Comparison of ENCODE assay signal across 19 cellular contexts in genomic region chr11:97610854-97611253, GRCh38.
A peak's percentile ranks its signal among the peaks of the same experiment; 100 is the strongest.
DNase-seq lines count a peak whose midpoint lies in the region; ATAC-seq, FAIRE-seq and TF ChIP-seq lines count a peak whose summit lies in the region.
"Had no signal": no experiment of that assay in that cellular context is flagged by ENCODE, and none has a peak within 500 bp of the region (broad histone marks: within the 10 kb centered on the region; RNA-seq: fewer than 3 reads in every experiment).

No MANE protein-coding gene starts in this region.

- no peak overlapping the region for H3K18ac ChIP-seq in H1 (ENCODE audit: extremely low read depth, low read length)

- H3F3A ChIP-seq in OCI-LY1 (ENCODE audit: insufficient read depth, low read length), result no peaks in the 10 kb centered on the region

- H3K4me2 ChIP-seq in DND-41 (ENCODE audit: insufficient read depth, low read length) (no peak overlapping the region), OCI-LY1 (ENCODE audit: low read length) (no peak overlapping the region), H1 (ENCODE audit: insufficient read depth in 1 of 2, low read depth in 2 of 2, low read length in 2 of 2) (no peak overlapping the region)

- H3K27ac Mint-ChIP-seq in activated T-cell treated with anti-CD3 and anti-CD28 coated beads, Interleukin-2, amount 50 U/mL, for 72 hours, result no peak overlapping the region
- H3K27ac Mint-ChIP-seq: CD8-positive, alpha-beta T cell had no signal

- no peaks in the 10 kb centered on the region for H3K27me3 Mint-ChIP-seq in activated T-cell treated with anti-CD3 and anti-CD28 coated beads, Interleukin-2, amount 50 U/mL, for 72 hours (ENCODE audit: low read depth)

- H2BK20ac ChIP-seq in H1 (ENCODE audit: low read length), result no peak overlapping the region

- no peak overlapping the region for H3K4me3 Mint-ChIP-seq in activated T-cell treated with anti-CD3 and anti-CD28 coated beads, Interleukin-2, amount 50 U/mL, for 72 hours
- H3K4me3 Mint-ChIP-seq: CD8-positive, alpha-beta T cell had no signal

- no peaks in the 10 kb centered on the region for H3K23me2 ChIP-seq in H1 (ENCODE audit: low read depth, low read length)

- H3K4me1 Mint-ChIP-seq in activated T-cell treated with anti-CD3 and anti-CD28 coated beads, Interleukin-2, amount 50 U/mL, for 72 hours (ENCODE audit: low read depth), result no peaks in the 10 kb centered on the region

- H2AK5ac ChIP-seq in H1 (ENCODE audit: low read depth, low read length), result no peak overlapping the region

- no peak for TF ChIP-seq EP300 in H1 (IDR thresholded peaks at IDR 0.05; ENCODE audit: borderline replicate concordance in 1 of 2, low read depth in 2 of 2, low read length in 2 of 2)

- no peak overlapping the region for H2BK12ac ChIP-seq in H1 (ENCODE audit: low read depth, low read length)

- no peaks in the 10 kb centered on the region for H3K36me3 Mint-ChIP-seq in activated T-cell treated with anti-CD3 and anti-CD28 coated beads, Interleukin-2, amount 50 U/mL, for 72 hours (ENCODE audit: insufficient read depth in 2 of 2)
- H3K36me3 Mint-ChIP-seq: CD8-positive, alpha-beta T cell had no signal

- H4K8ac ChIP-seq in H1 (ENCODE audit: extremely low read depth, insufficient read depth, low read length), result no peak overlapping the region

- H3K9me3 ChIP-seq in DND-41 (ENCODE audit: insufficient read depth, low read length, severe bottlenecking) (no peaks in the 10 kb centered on the region), OCI-LY1 (ENCODE audit: low read length) (no peaks in the 10 kb centered on the region), H1 (ENCODE audit: insufficient read depth in 2 of 2, low read depth in 1 of 2, low read length in 1 of 2) (peaks cover 16 to 19% of the 10 kb centered on the region in 2 experiments)

- FAIRE-seq in H1 (lab: Jason Lieb, UNC), result no peak
- FAIRE-seq: G401.6 had no signal

- POLR2A ChIA-PET in H1 (lab: Charles Lee; ENCODE audit: partially characterized antibody), result no interaction called here

- no peaks in the 10 kb centered on the region for H3K4me1 ChIP-seq in DND-41 (ENCODE audit: insufficient read depth, low read length)
- H3K4me1 ChIP-seq in OCI-LY1 (ENCODE audit: insufficient read depth, low read length, severe bottlenecking), result no peaks in the 10 kb centered on the region
- no peaks in the 10 kb centered on the region for H3K4me1 ChIP-seq in H1 (replicated peaks in 1 of 4; ENCODE audit: control insufficient read depth in 3 of 4, insufficient read depth in 4 of 4, low read length in 3 of 4)

- WGBS in H1 (ENCODE audit: extremely low coverage in 1 of 2, insufficient coverage in 1 of 2, insufficient read length in 1 of 2, insufficient replicate concordance in 2 of 2, low coverage in 1 of 2, low lambda C conversion rate in 2 of 2, missing lambda C conversion rate in 1 of 2), 2 experiments, result 91% methylated on average over 5 of the region's 5 CpGs; no CpG with 5 or more reads in 1 of the 2 experiments

- TF ChIP-seq POLR2A in H1 (IDR thresholded peaks at IDR 0.05; ENCODE audit: control extremely low read depth in 1 of 2, low read depth in 2 of 2, low read length in 2 of 2), result no peak

- H3K27ac ChIP-seq in DND-41 (ENCODE audit: low read length), result no peak overlapping the region
- no peak overlapping the region for H3K27ac ChIP-seq in OCI-LY1 (ENCODE audit: low read depth, low read length, poor library complexity, severe bottlenecking)
- H3K27ac ChIP-seq in H1 (ENCODE audit: low read depth, low read length), result no peak overlapping the region
- H3K27ac ChIP-seq: GM23248, SK-N-MC had no signal

- H3K36me3 ChIP-seq in DND-41 (ENCODE audit: insufficient read depth, low read length) (no peaks in the 10 kb centered on the region), OCI-LY1 (ENCODE audit: insufficient read depth, low read length) (no peaks in the 10 kb centered on the region), H1 (ENCODE audit: control insufficient read depth in 2 of 4, insufficient read depth in 4 of 4, low read length in 3 of 4) (no peaks in the 10 kb centered on the region)

- H3K79me2 ChIP-seq in DND-41 (ENCODE audit: insufficient read depth, low read length) (no peaks in the 10 kb centered on the region), OCI-LY1 (ENCODE audit: insufficient read depth, low read length) (no peaks in the 10 kb centered on the region), H1 (ENCODE audit: control insufficient read depth in 1 of 2, insufficient read depth in 2 of 2, low read length in 2 of 2) (no peaks in the 10 kb centered on the region)

- no peaks in the 10 kb centered on the region for H3K79me1 ChIP-seq in H1 (ENCODE audit: low read depth, low read length)

- H3K9me3 Mint-ChIP-seq in activated T-cell treated with anti-CD3 and anti-CD28 coated beads, Interleukin-2, amount 50 U/mL, for 72 hours, result peaks cover 3 to 6% of the 10 kb centered on the region in 2 donors

- H2AFZ ChIP-seq in DND-41 (ENCODE audit: low read depth, low read length) (no peak overlapping the region), OCI-LY1 (ENCODE audit: low read length) (no peak overlapping the region), H1 (ENCODE audit: low read length) (no peak overlapping the region)
- H2AFZ ChIP-seq: GM23248 had no signal

- no peak overlapping the region for H2BK120ac ChIP-seq in H1 (replicated peaks; ENCODE audit: low read depth, low read length)

- H3K56ac ChIP-seq in H1 (replicated peaks; ENCODE audit: insufficient read length, low read depth, low read length), result no peak overlapping the region

- H3K27me3 ChIP-seq in DND-41 (ENCODE audit: insufficient read depth, low read length, poor library complexity), result no peaks in the 10 kb centered on the region
- no peaks in the 10 kb centered on the region for H3K27me3 ChIP-seq in OCI-LY1 (ENCODE audit: insufficient read depth, low read length)
- no peaks in the 10 kb centered on the region for H3K27me3 ChIP-seq in H1 (replicated peaks in 1 of 4; ENCODE audit: control insufficient read depth in 3 of 4, extremely low read depth in 1 of 4, insufficient read depth in 3 of 4, low read length in 3 of 4)

- CTCF ChIA-PET in H1 (lab: Charles Lee; ENCODE audit: partially characterized antibody), result interaction anchor here (0.7 to 1.7 kb wide), 7 partner anchors 10 to 627 kb away, joined by 3 to 4 read pairs (median 3); no protein-coding TSS in a partner anchor

- no peak overlapping the region for H3K14ac ChIP-seq in H1 (ENCODE audit: insufficient read length)

- H2BK15ac ChIP-seq in H1 (ENCODE audit: low read length), result no peak overlapping the region

- peak; percentile 46 to 54 for TF ChIP-seq RAD21 in H1 (IDR thresholded peaks at IDR 0.05 in 1 of 2, conservative IDR thresholded peaks at IDR 0.05 in 1 of 2; ENCODE audit: low read depth in 2 of 2, low read length in 2 of 2)

- H2BK5ac ChIP-seq in H1 (ENCODE audit: low read depth, low read length), result no peak overlapping the region

- H3K9ac ChIP-seq in DND-41 (ENCODE audit: low read depth, low read length), result no peak overlapping the region
- no peak overlapping the region for H3K9ac ChIP-seq in OCI-LY1 (ENCODE audit: low read length)
- H3K9ac ChIP-seq in H1 (replicated peaks in 1 of 4; ENCODE audit: extremely low read depth in 1 of 4, low read depth in 3 of 4, low read length in 3 of 4), result no peak overlapping the region
- H3K9ac ChIP-seq: GM23248 had no signal

- no peak for ATAC-seq in DND-41 (ENCODE audit: insufficient read depth, low read depth)
- ATAC-seq in activated T-cell treated with anti-CD3 and anti-CD28 coated beads, Interleukin-2, amount 50 U/mL, for 72 hours (replicated peaks in 1 of 2), result no peak
- ATAC-seq: CD8-positive, alpha-beta T cell; Panc1; Right ventricle myocardium inferior had no signal

- no peak overlapping the region for H4K91ac ChIP-seq in H1 (replicated peaks; ENCODE audit: insufficient read length, low read length)

- no peaks in the 10 kb centered on the region for H4K20me1 ChIP-seq in DND-41 (ENCODE audit: insufficient read depth, low read length)
- H4K20me1 ChIP-seq in OCI-LY1 (ENCODE audit: insufficient read depth, low read length), result no peaks in the 10 kb centered on the region
- no peaks in the 10 kb centered on the region for H4K20me1 ChIP-seq in H1 (replicated peaks in 1 of 2; ENCODE audit: control insufficient read depth in 1 of 2, insufficient read depth in 2 of 2, low read length in 2 of 2)

- no peak overlapping the region for H4K5ac ChIP-seq in H1 (ENCODE audit: insufficient read length, low read depth, low read length)

- no peak overlapping the region for H3K4ac ChIP-seq in H1 (replicated peaks; ENCODE audit: insufficient read length, low read depth, low read length)

- DNase-seq in DND-41 (no peak), H1 (ENCODE audit: low read depth in 1 of 2, low spot score in 2 of 2) (peak in 1 of 2 experiments; percentile 46), NCI-H187 treated with DMSO at 0.1 percent for 48 hours (lab: John Stamatoyannopoulos, UW) (no peak), NCI-H1436 (lab: John Stamatoyannopoulos, UW) (no peak)
- no peak for DNase-seq in activated T-cell treated with anti-CD3 and anti-CD28 coated beads, Interleukin-2, amount 50 U/mL, for 72 hours
- DNase-seq: CD8-positive, alpha-beta T cell; DMS79 treated with DMSO at 0.1 percent for 48 hours; GM23248; KG1; NCI-H1092 treated with DMSO at 0.1 percent for 48 hours; NCI-H187; NCI-H446; NCI-H774 had no signal

- H3K4me3 ChIP-seq in DND-41 (ENCODE audit: low read depth in 1 of 2, low read length in 2 of 2) (no peak overlapping the region), OCI-LY1 (ENCODE audit: low read depth, low read length, poor library complexity, severe bottlenecking) (no peak overlapping the region), H1 (ENCODE audit: extremely low read depth in 1 of 4, insufficient read depth in 2 of 4, low read depth in 3 of 4, low read length in 4 of 4) (no peak overlapping the region)
- H3K4me3 ChIP-seq: GM23248, SK-N-MC had no signal

- TF ChIP-seq CTCF in DND-41 (IDR thresholded peaks at IDR 0.05; ENCODE audit: borderline replicate concordance, extremely low read depth, low read length, poor library complexity, severe bottlenecking) (peak; percentile 4), GM12874 (IDR thresholded peaks at IDR 0.05; ENCODE audit: insufficient read depth, low read depth, low read length) (0 out of 2 replicates have a peak, but pooled peaks have one; percentile 11), OCI-LY1 (IDR thresholded peaks at IDR 0.05; ENCODE audit: low read length) (peak; percentile 18; the same call in 1 of the 2 replicates), H1 (IDR thresholded peaks at IDR 0.05; ENCODE audit: control extremely low read depth in 1 of 3, insufficient read depth in 1 of 3, low read depth in 1 of 3, low read length in 3 of 3) (peak in 2 of 3 experiments; percentile 48 to 49; a peak in 2 of 4 replicates)

- H3K9me2 ChIP-seq in OCI-LY1 (ENCODE audit: low read depth, low read length), result no peaks in the 10 kb centered on the region

- H3K23ac ChIP-seq in H1 (ENCODE audit: insufficient read length), result no peak overlapping the region

TF ChIP-seq in H1, 55 proteins besides CTCF, POLR2A, EP300 and RAD21:
- TF ChIP-seq MAX (IDR thresholded peaks at IDR 0.05), result no peak
